In the genomic region with DNA sequence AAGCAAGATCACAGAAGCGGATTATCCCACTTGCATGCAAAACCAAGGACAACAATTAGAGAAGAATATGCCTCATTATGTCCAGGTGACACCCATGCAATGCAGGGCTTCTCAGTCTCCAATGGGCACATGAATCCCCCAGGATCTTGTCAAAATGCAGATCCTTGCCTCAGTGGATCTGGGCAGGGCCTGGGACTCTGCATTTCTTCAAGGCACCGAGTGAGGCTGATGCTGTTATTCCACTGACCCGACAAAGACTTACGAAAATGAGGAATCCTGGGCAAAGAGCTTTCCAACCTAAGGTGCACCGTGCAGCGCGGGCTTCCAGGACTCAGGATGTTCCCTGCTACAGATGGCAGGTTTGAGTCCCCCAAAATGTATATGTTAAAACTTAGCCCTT, we compare ENCODE assay signal across 24 cellular contexts.
"Had no signal": no experiment of that assay in that cellular context is flagged by ENCODE, and none has a peak within 500 bp of the region (broad histone marks: within the 10 kb centered on the region; RNA-seq: fewer than 3 reads in every experiment).

No MANE protein-coding gene starts in this region.

- H3K27me3 ChIP-seq: colonic mucosa, esophagus squamous epithelium, pancreas, right lobe of liver, suprapubic skin, transverse colon, upper lobe of right lung, uterus had no signal

- H3K27ac ChIP-seq: colonic mucosa, esophagus squamous epithelium, lower lobe of right lung, pancreas, right lobe of liver, suprapubic skin, transverse colon, upper lobe of right lung, uterus had no signal

- H3K4me3 ChIP-seq: colonic mucosa, esophagus squamous epithelium, lower lobe of right lung, pancreas, right lobe of liver, suprapubic skin, transverse colon, upper lobe of right lung, uterus had no signal

- H3K9me3 Mint-ChIP-seq: immature natural killer cell; natural killer cell; stimulated activated naive CD8-positive, alpha-beta T cell treated with anti-CD3 and anti-CD28 coated beads, Interleukin-15, Interleukin-2, amounts not matched to agents 100 ng/mL and 50 ng/mL, for 24 hours had no signal

- H3K27ac Mint-ChIP-seq: dendritic cell treated with granulocyte-macrophage colony-stimulating factor and Interleukin-4, amounts not matched to agents 40 ng/mL and 50 ng/mL, for 4 days; stimulated activated naive B cell treated with anti-CD40 and anti-IgM and Interleukin-4, amounts not matched to agents 10 μg/mL and 1 μg/mL and 100 μg/mL, for 72 hours; stimulated activated naive CD8-positive, alpha-beta T cell treated with anti-CD3 and anti-CD28 coated beads, Interleukin-15, Interleukin-2, amounts not matched to agents 100 ng/mL and 50 ng/mL, for 24 hours had no signal

- H3K27me3 Mint-ChIP-seq: dendritic cell treated with granulocyte-macrophage colony-stimulating factor and Interleukin-4, amounts not matched to agents 40 ng/mL and 50 ng/mL, for 4 days; stimulated activated naive CD8-positive, alpha-beta T cell treated with anti-CD3 and anti-CD28 coated beads, Interleukin-15, Interleukin-2, amounts not matched to agents 100 ng/mL and 50 ng/mL, for 24 hours had no signal

- DNase-seq: colonic mucosa; effector memory CD4-positive, alpha-beta T cell; esophagus squamous epithelium; foreskin melanocyte; hypothalamus; immature natural killer cell; islet precursor cell; left colon; left ventricle myocardium superior; lower lobe of right lung; natural killer cell; occipital lobe; pancreas; small intestine; stimulated activated CD4-positive, alpha-beta T cell treated with anti-CD3 and anti-CD28 coated beads, Interleukin-15, amount 100 ng/mL, for 24 hours; stimulated activated CD4-positive, alpha-beta T cell treated with anti-CD3 and anti-CD28 coated beads, Interleukin-2, amount 100 ng/mL, for 48 hours; stimulated activated naive B cell treated with anti-CD40 and anti-IgM and Interleukin-4, amounts not matched to agents 10 μg/mL and 1 μg/mL and 100 μg/mL, for 72 hours; transverse colon; upper lobe of right lung; uterus had no signal

- ATAC-seq: left colon; left ventricle myocardium superior; lower lobe of right lung; natural killer cell; stimulated activated naive B cell treated with anti-CD40 and anti-IgM and Interleukin-4, amounts not matched to agents 10 μg/mL and 1 μg/mL and 100 μg/mL, for 72 hours; upper lobe of right lung had no signal

- H3K4me1 ChIP-seq: colonic mucosa, esophagus squamous epithelium, lower lobe of right lung, pancreas, right lobe of liver, suprapubic skin, transverse colon, upper lobe of right lung, uterus had no signal

- H3K36me3 ChIP-seq: colonic mucosa, esophagus squamous epithelium, lower lobe of right lung, pancreas, right lobe of liver, suprapubic skin, transverse colon, upper lobe of right lung, uterus had no signal

- H3K4me3 Mint-ChIP-seq: dendritic cell treated with granulocyte-macrophage colony-stimulating factor and Interleukin-4, amounts not matched to agents 40 ng/mL and 50 ng/mL, for 4 days; immature natural killer cell; natural killer cell; stimulated activated naive B cell treated with anti-CD40 and anti-IgM and Interleukin-4, amounts not matched to agents 10 μg/mL and 1 μg/mL and 100 μg/mL, for 72 hours; stimulated activated naive CD8-positive, alpha-beta T cell treated with anti-CD3 and anti-CD28 coated beads, Interleukin-15, Interleukin-2, amounts not matched to agents 100 ng/mL and 50 ng/mL, for 24 hours had no signal

- H3K9me3 ChIP-seq: colonic mucosa, esophagus squamous epithelium, lower lobe of right lung, pancreas, right lobe of liver, suprapubic skin, transverse colon, upper lobe of right lung, uterus had no signal
